12 cellular contexts compared by ENCODE assay signal in the genomic region with DNA sequence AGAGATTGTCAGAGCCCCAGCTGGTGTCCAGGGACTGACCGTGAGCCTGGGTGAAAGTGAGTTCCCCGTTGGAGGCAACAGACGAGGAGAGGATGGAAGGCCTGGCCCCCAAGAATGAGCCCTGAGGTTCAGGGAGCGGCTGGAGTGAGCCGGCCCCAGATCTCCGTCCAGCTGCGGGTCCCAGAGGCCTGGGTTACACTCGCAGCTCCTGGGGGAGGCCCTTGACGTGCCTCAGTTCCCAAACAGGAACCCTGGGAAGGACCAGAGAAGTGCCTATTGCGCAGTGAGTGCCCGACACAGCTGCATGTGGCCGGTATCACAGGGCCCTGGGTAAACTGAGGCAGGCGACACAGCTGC. TPM values are rescaled to one million over a fixed set of nuclear protein-coding genes. Genes with fewer than 3 reads are reported as not detected.
A peak's percentile ranks its signal among the peaks of the same experiment; 100 is the strongest.
DNase-seq lines count a peak whose midpoint lies in the region; TF ChIP-seq lines count a peak whose summit lies in the region.
"Had no signal": no experiment of that assay in that cellular context is flagged by ENCODE, and none has a peak within 500 bp of the region (broad histone marks: within the 10 kb centered on the region; RNA-seq: fewer than 3 reads in every experiment).

No MANE protein-coding gene starts in this region.

- H3K9me3 ChIP-seq in NT2/D1 (ENCODE audit: insufficient read depth, low read length) (no peaks in the 10 kb centered on the region), colonic mucosa (no peaks in the 10 kb centered on the region), mucosa of rectum (ENCODE audit: control insufficient read depth in 2 of 2, low read length in 2 of 2) (no peaks in the 10 kb centered on the region), suprapubic skin (no peaks in the 10 kb centered on the region)

- H3K27me3 ChIP-seq in NT2/D1 (ENCODE audit: insufficient read depth, insufficient read length) (no peaks in the 10 kb centered on the region), colonic mucosa (peaks cover 38% of the 10 kb centered on the region), mucosa of rectum (ENCODE audit: control insufficient read depth in 2 of 2, insufficient read depth in 2 of 2, low read length in 2 of 2) (peaks cover 11 to 26% of the 10 kb centered on the region in 2 donors), suprapubic skin (peaks cover 37% of the 10 kb centered on the region)

- no CpG with 5 or more reads among the region's 13 CpGs for WGBS in suprapubic skin

- no peak for TF ChIP-seq EP300 in suprapubic skin (IDR thresholded peaks at IDR 0.05)

- intact Hi-C loops in colonic mucosa (cut with DNase I), result loop anchor here (10.0 kb wide), 1 partner anchor 86 kb away; no protein-coding TSS in a partner anchor

- H3K36me3 ChIP-seq in NT2/D1 (ENCODE audit: insufficient read depth, insufficient read length, low read length), result no peaks in the 10 kb centered on the region
- no peaks in the 10 kb centered on the region for H3K36me3 ChIP-seq in colonic mucosa
- H3K36me3 ChIP-seq in mucosa of rectum (ENCODE audit: control insufficient read depth in 2 of 2, insufficient read depth in 2 of 2, low read length in 2 of 2), result no peaks in the 10 kb centered on the region
- H3K36me3 ChIP-seq in suprapubic skin, result no peaks in the 10 kb centered on the region

- H3K4me1 ChIP-seq in NT2/D1 (ENCODE audit: insufficient read depth, insufficient read length) (peaks cover 13% of the 10 kb centered on the region), colonic mucosa (no peaks in the 10 kb centered on the region), mucosa of rectum (ENCODE audit: control insufficient read depth in 2 of 2, insufficient read depth in 2 of 2, low read length in 2 of 2) (peaks cover 0 to 5% of the 10 kb centered on the region in 2 donors), suprapubic skin (peaks cover 31% of the 10 kb centered on the region)

- H3K4me3 ChIP-seq in NT2/D1 (ENCODE audit: insufficient read length, low read depth) (no peak overlapping the region), colonic mucosa (no peak overlapping the region), mucosa of rectum (ENCODE audit: low read length in 2 of 2) (no peak overlapping the region), suprapubic skin (no peak overlapping the region)

- H3K27ac ChIP-seq in colonic mucosa (peak overlapping the region; percentile 55), mucosa of rectum (ENCODE audit: low read depth in 2 of 2, low read length in 2 of 2) (peak overlapping the region; percentile 68 to 78), suprapubic skin (peak overlapping the region; percentile 63)

- DNase-seq in NT2/D1 (ENCODE audit: low read depth, low spot score) (no peak), colonic mucosa (no peak), suprapubic skin (ENCODE audit: low spot score in 2 of 2) (no peak), T-helper 1 cell (no peak), NCI-H2107 (lab: John Stamatoyannopoulos, UW) (no peak), NCI-H146 (lab: John Stamatoyannopoulos, UW) (no peak)
- no peak for DNase-seq in stimulated activated CD4-positive, alpha-beta T cell treated with anti-CD3 and anti-CD28 coated beads, Interleukin-4, amount 100 ng/mL, for 24 hours
- DNase-seq: activated naive CD4-positive, alpha-beta T cell treated with anti-CD3 and anti-CD28 coated beads for 36 hours; CD4-positive, alpha-beta T cell had no signal

- TF ChIP-seq CTCF in colonic mucosa (IDR thresholded peaks at IDR 0.05) (no peak), suprapubic skin (IDR thresholded peaks at IDR 0.05) (no peak)

- TF ChIP-seq POLR2A in suprapubic skin (IDR thresholded peaks at IDR 0.05), result no peak

- peak overlapping the region; percentile 71 for H3K9ac ChIP-seq in NT2/D1 (ENCODE audit: insufficient read length, low read depth)
- H3K9ac ChIP-seq in colonic mucosa (ENCODE audit: low read depth in 2 of 2, low read length in 2 of 2), result peak overlapping the region in 1 of 2 donors; percentile 26
- H3K9ac ChIP-seq in mucosa of rectum (ENCODE audit: low read depth in 1 of 2, low read length in 2 of 2), result no peak overlapping the region

RNA-seq across cellular contexts. Expression of a gene that starts 1.1 kb away (rescaled TPM):
- not detected for total RNA-seq in colonic mucosa
- total RNA-seq in suprapubic skin, result under 1 TPM in 1 of 4 donors, not detected in 3; 0.79 TPM
- total RNA-seq: activated naive CD4-positive, alpha-beta T cell treated with anti-CD3 and anti-CD28 coated beads for 36 hours; CD4-positive, alpha-beta T cell; G401; H7 had no signal

RNA-seq across cellular contexts. Expression of a gene that starts 8.5 kb away (rescaled TPM):
- 10 to 100 TPM; 42.2 to 55.3 TPM for total RNA-seq in colonic mucosa
- total RNA-seq in suprapubic skin, result 100 to 1,000 TPM; 195 to 332 (median 294) TPM

RNA-seq across cellular contexts. Expression of a gene that starts 10.2 kb away (rescaled TPM):
- total RNA-seq in colonic mucosa (not detected), suprapubic skin (not detected)
- total RNA-seq: activated naive CD4-positive, alpha-beta T cell treated with anti-CD3 and anti-CD28 coated beads for 36 hours; CD4-positive, alpha-beta T cell; G401 had no signal

RNA-seq across cellular contexts. Expression of a gene that starts 23.3 kb away (rescaled TPM):
- total RNA-seq in colonic mucosa, result under 1 TPM in 1 of 2 donors, not detected in 1; 0.27 TPM
- total RNA-seq in suprapubic skin, result under 1 TPM in 1 of 4 donors, not detected in 3; 0.79 TPM
- total RNA-seq: activated naive CD4-positive, alpha-beta T cell treated with anti-CD3 and anti-CD28 coated beads for 36 hours; G401 had no signal

RNA-seq across cellular contexts. Expression of a gene that starts 29.2 kb away (rescaled TPM):
- total RNA-seq in colonic mucosa, result under 1 TPM in 1 of 2 donors, not detected in 1; 0.22 TPM
- total RNA-seq in suprapubic skin, result not detected
- total RNA-seq: activated naive CD4-positive, alpha-beta T cell treated with anti-CD3 and anti-CD28 coated beads for 36 hours; CD4-positive, alpha-beta T cell had no signal
